In the genomic region with DNA sequence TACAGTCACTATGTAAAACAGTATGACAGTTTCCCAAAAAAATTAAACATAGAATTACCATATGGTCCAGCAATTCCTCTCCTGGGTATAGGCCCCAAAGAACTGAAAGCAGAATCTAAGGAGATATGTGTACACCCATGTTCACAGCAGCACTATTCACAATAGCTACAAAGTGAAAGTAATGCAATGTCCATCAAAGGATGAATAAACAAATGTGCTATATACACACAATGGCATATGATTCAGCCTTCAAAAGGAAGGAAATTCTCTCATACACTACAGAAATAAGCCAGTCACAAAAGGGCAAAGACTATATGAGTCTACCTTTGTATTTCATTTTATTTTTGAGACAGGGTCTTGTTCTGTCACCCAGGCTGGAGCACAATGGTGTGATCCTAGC, we compare ENCODE assay signal across 1 cellular context.
TF ChIP-seq lines count a peak whose summit lies in the region.

No MANE protein-coding gene starts in this region.

TF ChIP-seq in IMR-90, 13 proteins besides CTCF, POLR2A, EP300 and RAD21 (continued from another document):
- no peak for TF ChIP-seq RCOR1 (IDR thresholded peaks at IDR 0.05; ENCODE audit: insufficient replicate concordance, low read length)
- TF ChIP-seq, protein P1, sequence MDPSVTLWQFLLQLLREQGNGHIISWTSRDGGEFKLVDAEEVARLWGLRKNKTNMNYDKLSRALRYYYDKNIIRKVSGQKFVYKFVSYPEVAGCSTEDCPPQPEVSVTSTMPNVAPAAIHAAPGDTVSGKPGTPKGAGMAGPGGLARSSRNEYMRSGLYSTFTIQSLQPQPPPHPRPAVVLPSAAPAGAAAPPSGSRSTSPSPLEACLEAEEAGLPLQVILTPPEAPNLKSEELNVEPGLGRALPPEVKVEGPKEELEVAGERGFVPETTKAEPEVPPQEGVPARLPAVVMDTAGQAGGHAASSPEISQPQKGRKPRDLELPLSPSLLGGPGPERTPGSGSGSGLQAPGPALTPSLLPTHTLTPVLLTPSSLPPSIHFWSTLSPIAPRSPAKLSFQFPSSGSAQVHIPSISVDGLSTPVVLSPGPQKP (IDR thresholded peaks at IDR 0.05; ENCODE audit: borderline replicate concordance, low read depth, low read length) = no peak
- TF ChIP-seq CHD1 (IDR thresholded peaks at IDR 0.05; ENCODE audit: low read depth, low read length) = no peak
- no peak for TF ChIP-seq RFX5 (IDR thresholded peaks at IDR 0.05; ENCODE audit: low read depth, low read length)
